2 cellular contexts compared by ENCODE assay signal in genomic region chr18:58279504-58280158, GRCh38.
TF ChIP-seq lines count a peak whose summit lies in the region.

No MANE protein-coding gene starts in this region.

TF ChIP-seq in liver, 16 proteins besides CTCF, POLR2A, EP300 and RAD21 (continued from another document):
- TF ChIP-seq ZBTB33 (IDR thresholded peaks at IDR 0.05) (no peak), YY1 (IDR thresholded peaks at IDR 0.05) (no peak), REST (IDR thresholded peaks at IDR 0.05) (no peak), SP1 (IDR thresholded peaks at IDR 0.05) (no peak), JUND (IDR thresholded peaks at IDR 0.05) (no peak), HNF4G (IDR thresholded peaks at IDR 0.05) (no peak), FOXA1 (IDR thresholded peaks at IDR 0.05) (no peak), ATF3 (IDR thresholded peaks at IDR 0.05) (no peak), HNF4A (conservative IDR thresholded peaks at IDR 0.05) (peak in 1 of 2 donors; percentile 58), RXRA (IDR thresholded peaks at IDR 0.05) (peak in 1 of 2 donors; percentile 45), EGR1 (IDR thresholded peaks at IDR 0.05; ENCODE audit: low read depth in 2 of 2) (no peak), FOXA2 (IDR thresholded peaks at IDR 0.05) (no peak), TAF1 (conservative IDR thresholded peaks at IDR 0.05) (no peak), NR2F2 (IDR thresholded peaks at IDR 0.05) (no peak)
TF ChIP-seq in liver: peak in this region for 3.

TF ChIP-seq in HepG2, 621 proteins besides CTCF, POLR2A, EP300 and RAD21:
- TF ChIP-seq ZBTB10 (CRISPR knock-in tag; IDR thresholded peaks at IDR 0.05; ENCODE audit: borderline replicate concordance) (no peak), TBP (CRISPR knock-in tag; IDR thresholded peaks at IDR 0.05) (no peak), HHEX (CRISPR knock-in tag; IDR thresholded peaks at IDR 0.05) (no peak), ATF7-NPFF (CRISPR knock-in tag; IDR thresholded peaks at IDR 0.05; ENCODE audit: low read depth) (no peak), KDM6A (CRISPR knock-in tag; IDR thresholded peaks at IDR 0.05; ENCODE audit: low read depth) (no peak), RELA (CRISPR knock-in tag; IDR thresholded peaks at IDR 0.05) (no peak), ZNF792 (CRISPR knock-in tag; IDR thresholded peaks at IDR 0.05) (no peak), ZSCAN20 (CRISPR knock-in tag; IDR thresholded peaks at IDR 0.05; ENCODE audit: borderline replicate concordance) (no peak), YY1 (IDR thresholded peaks at IDR 0.05; ENCODE audit: insufficient read depth, insufficient replicate concordance, low read depth, low read length) (no peak), TBX2 (CRISPR knock-in tag; IDR thresholded peaks at IDR 0.05; ENCODE audit: borderline replicate concordance) (no peak), ZNF546 (CRISPR knock-in tag; conservative IDR thresholded peaks at IDR 0.05) (no peak), ZNF547 (CRISPR knock-in tag; IDR thresholded peaks at IDR 0.05) (no peak), ZNF841 (CRISPR knock-in tag; IDR thresholded peaks at IDR 0.05; ENCODE audit: borderline replicate concordance) (no peak), SMAD1 (CRISPR knock-in tag; IDR thresholded peaks at IDR 0.05; ENCODE audit: borderline replicate concordance, low read depth) (no peak), FIP1L1 (IDR thresholded peaks at IDR 0.05; ENCODE audit: borderline replicate concordance, insufficient read depth, low read depth, low read length) (no peak), ZNF773 (CRISPR knock-in tag; IDR thresholded peaks at IDR 0.05; ENCODE audit: borderline replicate concordance) (no peak), SIX4 (CRISPR knock-in tag; IDR thresholded peaks at IDR 0.05) (no peak), BORCS8-MEF2B (CRISPR knock-in tag; IDR thresholded peaks at IDR 0.05) (no peak), IRF1 (CRISPR knock-in tag; IDR thresholded peaks at IDR 0.05; ENCODE audit: low read depth) (no peak), KLF12 (CRISPR knock-in tag; IDR thresholded peaks at IDR 0.05; ENCODE audit: borderline replicate concordance) (no peak)
